ENCODE assay signal across 25 cellular contexts in the genomic region with DNA sequence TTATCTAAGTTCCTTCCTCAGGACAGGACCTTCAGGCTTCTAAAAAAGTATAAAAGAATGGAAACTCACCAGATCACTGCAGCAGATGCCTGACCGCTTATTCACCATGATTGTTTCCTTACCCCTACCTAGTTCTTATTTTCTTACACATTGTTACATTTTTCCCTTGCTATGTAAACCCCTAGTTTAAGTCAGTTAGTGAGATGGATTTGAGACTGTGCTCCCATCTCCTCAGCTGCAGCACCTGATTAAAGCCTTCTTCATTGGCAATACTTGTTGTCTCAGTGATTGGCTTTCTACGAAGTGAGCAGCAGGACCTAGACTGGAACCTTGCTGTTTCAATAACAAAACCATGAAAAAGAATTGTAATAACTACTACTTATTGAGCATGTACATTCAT. TPM values are rescaled to one million over a fixed set of nuclear protein-coding genes. Genes with fewer than 3 reads are reported as not detected.
A peak's percentile ranks its signal among the peaks of the same experiment; 100 is the strongest.
DNase-seq lines count a peak whose midpoint lies in the region; ATAC-seq and TF ChIP-seq lines count a peak whose summit lies in the region.
"Had no signal": no experiment of that assay in that cellular context is flagged by ENCODE, and none has a peak within 500 bp of the region (broad histone marks: within the 10 kb centered on the region; RNA-seq: fewer than 3 reads in every experiment).

No MANE protein-coding gene starts in this region.

- intact Hi-C loops in IMR-90 (cut with micrococcal nuclease) (no loop called here), testis (cut with DNase I; ENCODE audit: low total_unique reads) (no loop called here)

- no peak overlapping the region for H3K18ac ChIP-seq in IMR-90 (ENCODE audit: low read depth, low read length)

- in situ Hi-C loops in IMR-90 (cut with MboI; ENCODE audit: low sequenced_read_pairs) = no loop called here

- H2BK15ac ChIP-seq in IMR-90 (ENCODE audit: low read depth, low read length) = no peak overlapping the region

- whole genome bisulfite sequencing in IMR-90 (ENCODE audit: extremely low coverage in 2 of 2, insufficient read length in 1 of 2), 2 experiments = no CpG with 5 or more reads among the region's 2 CpGs
- 80 to 81% methylated on average over 2 of the region's 2 CpGs for WGBS in testis, 2 donors

- H3K9me3 ChIP-seq in IMR-90 (ENCODE audit: control insufficient read depth, insufficient read depth, low read length) (no peaks in the 10 kb centered on the region), muscle layer of duodenum (ENCODE audit: control insufficient read depth in 1 of 2, low read length in 2 of 2) (peaks cover 0 to 3% of the 10 kb centered on the region in 2 donors), testis (no peaks in the 10 kb centered on the region)

- dilution Hi-C loops in IMR-90 (cut with HindIII; ENCODE audit: low sequenced_read_pairs, unreplicated experiment) = no loop called here

- no peak overlapping the region for H3K27ac ChIP-seq in IMR-90 (ENCODE audit: insufficient read depth, low read length)
- H3K27ac ChIP-seq in cingulate gyrus (ENCODE audit: low read depth, low read length) = peak overlapping the region; percentile 98
- H3K27ac ChIP-seq in muscle layer of duodenum (ENCODE audit: low read length) = peak overlapping the region; percentile 97
- H3K27ac ChIP-seq in testis = peak overlapping the region; percentile 76 to 84

- no peak overlapping the region for H3K9ac ChIP-seq in IMR-90 (ENCODE audit: low read depth, low read length)

- H3K4me3 ChIP-seq in IMR-90 (ENCODE audit: insufficient read depth, low read depth, low read length) (no peak overlapping the region), muscle layer of duodenum (ENCODE audit: low read depth in 1 of 2, low read length in 2 of 2) (peak overlapping the region; percentile 7 to 64), testis (no peak overlapping the region)
- H3K4me3 ChIP-seq: GM23338 had no signal

- CTCF ChIA-PET in IMR-90 (lab: Yijun Ruan, JAX) = no interaction called here

- no peak overlapping the region for H3K4ac ChIP-seq in IMR-90 (ENCODE audit: low read depth, low read length)

- POLR2A ChIA-PET in IMR-90 (lab: Charles Lee; ENCODE audit: unreplicated experiment) = no interaction called here

- H4K8ac ChIP-seq in IMR-90 (ENCODE audit: low read depth in 2 of 2, low read length in 2 of 2) = no peak overlapping the region

- H2AFZ ChIP-seq in IMR-90 (replicated peaks; ENCODE audit: low read length, poor library complexity) = no peak overlapping the region
- H2AFZ ChIP-seq: GM23338 had no signal

- ATAC-seq in IMR-90 (ENCODE audit: low read depth) = no peak
- ATAC-seq in HG03432 (IDR thresholded peaks at IDR 0.05; ENCODE audit: unreplicated experiment) = no peak
- ATAC-seq: activated T-cell treated with anti-CD3 and anti-CD28 coated beads, Interleukin-2, amount 50 U/mL, for 72 hours; GM23338; stimulated activated naive CD8-positive, alpha-beta T cell treated with anti-CD3 and anti-CD28 coated beads, Interleukin-15, amount 100 ng/mL, for 72 hours had no signal

- TF ChIP-seq RAD21 in IMR-90 (IDR thresholded peaks at IDR 0.05; ENCODE audit: low read length) = no peak

- no peak overlapping the region for H3K14ac ChIP-seq in IMR-90 (replicated peaks; ENCODE audit: low read depth, low read length)

- no peaks in the 10 kb centered on the region for H3K36me3 ChIP-seq in IMR-90 (ENCODE audit: control insufficient read depth, insufficient read depth, low read length)
- H3K36me3 ChIP-seq in muscle layer of duodenum (ENCODE audit: control insufficient read depth in 1 of 2, insufficient read depth in 2 of 2, low read length in 2 of 2) = no peaks in the 10 kb centered on the region
- no peaks in the 10 kb centered on the region for H3K36me3 ChIP-seq in testis (ENCODE audit: low read depth, missing control alignments)
- H3K36me3 ChIP-seq: spleen had no signal

- TF ChIP-seq CTCF in IMR-90 (conservative IDR thresholded peaks at IDR 0.05; ENCODE audit: low read depth, low read length) (no peak), testis (IDR thresholded peaks at IDR 0.05) (no peak)

- no peaks in the 10 kb centered on the region for H4K20me1 ChIP-seq in IMR-90 (ENCODE audit: insufficient read depth, low read length)

- H3K4me1 ChIP-seq in IMR-90 (ENCODE audit: control insufficient read depth, insufficient read depth, low read length) (peaks cover 3% of the 10 kb centered on the region; the same call in 1 of the 2 replicates), muscle layer of duodenum (ENCODE audit: control insufficient read depth in 1 of 2, insufficient read depth in 2 of 2, low read length in 2 of 2) (peaks cover 0 to 17% of the 10 kb centered on the region in 2 donors), testis (peaks cover 15% of the 10 kb centered on the region)

- 0 out of 2 replicates have a peak, but pooled peaks cover 5% of the 10 kb centered on the region for H3K9me1 ChIP-seq in IMR-90 (ENCODE audit: insufficient read depth, low read length)

- no peaks in the 10 kb centered on the region for H3K79me1 ChIP-seq in IMR-90 (ENCODE audit: low read depth in 1 of 2, low read length in 2 of 2)

- H2AK5ac ChIP-seq in IMR-90 (ENCODE audit: low read depth, low read length) = no peak overlapping the region

- no TSS peak for BruUV-seq in IMR-90 (replicated peaks; lab: Mats Ljungman, UMichigan)

- H3K56ac ChIP-seq in IMR-90 (ENCODE audit: extremely low read depth, insufficient read depth, low read length) = no peak overlapping the region

- no peak overlapping the region for H4K91ac ChIP-seq in IMR-90 (ENCODE audit: insufficient read depth, low read depth, low read length)

- H4K5ac ChIP-seq in IMR-90 (ENCODE audit: low read depth, low read length) = no peak overlapping the region

- H2BK5ac ChIP-seq in IMR-90 (ENCODE audit: low read depth, low read length, poor library complexity, severe bottlenecking) = no peak overlapping the region

- TF ChIP-seq POLR2A in IMR-90 (IDR thresholded peaks at IDR 0.05; ENCODE audit: low read depth, low read length) = no peak
- TF ChIP-seq POLR2A in testis (IDR thresholded peaks at IDR 0.05) = no peak

- H2AK9ac ChIP-seq in IMR-90 (replicated peaks; ENCODE audit: low read depth, low read length, poor library complexity) = no peak overlapping the region

- no peak overlapping the region for H2BK120ac ChIP-seq in IMR-90 (ENCODE audit: low read depth, low read length)

- H3K27me3 ChIP-seq in IMR-90 (ENCODE audit: control insufficient read depth, insufficient read depth, low read length) (0 out of 2 replicates have a peak, but pooled peaks cover 2% of the 10 kb centered on the region), muscle layer of duodenum (ENCODE audit: low read depth, low read length) (no peaks in the 10 kb centered on the region), testis (no peaks in the 10 kb centered on the region)
- H3K27me3 ChIP-seq: spleen had no signal

- no peak overlapping the region for H2BK20ac ChIP-seq in IMR-90 (ENCODE audit: low read depth, low read length)

- DNase-seq in IMR-90 (peak; percentile 24), testis (no peak), kidney glomerular epithelial cell (lab: John Stamatoyannopoulos, UW) (no peak), D341Med (ENCODE audit: low spot score) (no peak)
- DNase-seq in activated CD4-positive, CD25-positive, alpha-beta regulatory T cell (lab: John Stamatoyannopoulos, UW) = no peak
- DNase-seq: activated CD4-positive, alpha-beta T cell treated with anti-CD3 and anti-CD28 coated beads for 1 hour; activated naive CD4-positive, alpha-beta T cell treated with anti-CD3 and anti-CD28 coated beads, Interleukin-2, amount 50 U/mL, for 16 hours; activated T-cell treated with anti-CD3 and anti-CD28 coated beads, Interleukin-2, amount 50 U/mL, for 72 hours; C1 segment of cervical spinal cord; cortex of kidney; DMS 273 treated with DMSO at 0.1 percent for 48 hours; NCI-H2171; NCI-H526 treated with DMSO at 0.1 percent for 48 hours; spleen; stimulated activated CD4-positive, alpha-beta T cell treated with anti-CD3 and anti-CD28 coated beads, Interleukin-4, amount 100 ng/mL, for 4 hours; stimulated activated naive CD8-positive, alpha-beta T cell treated with anti-CD3 and anti-CD28 coated beads, Interleukin-15, amount 100 ng/mL, for 72 hours; SW 1271 had no signal

- H3K23ac ChIP-seq in IMR-90 (ENCODE audit: low read depth, low read length) = no peak overlapping the region

- H3K4me2 ChIP-seq in IMR-90 (ENCODE audit: low read depth, low read length) = no peak overlapping the region
- H3K4me2 ChIP-seq: GM23338 had no signal

TF ChIP-seq in IMR-90, 13 proteins besides CTCF, POLR2A, EP300 and RAD21:
- TF ChIP-seq CEBPB (IDR thresholded peaks at IDR 0.05; ENCODE audit: low read depth, low read length) = no peak
- no peak for TF ChIP-seq SMC3 (IDR thresholded peaks at IDR 0.05; ENCODE audit: low read depth, low read length)

RNA-seq across cellular contexts. Expression of a gene that starts 4.7 kb away (rescaled TPM):
- total RNA-seq in IMR-90 (2012; rRNA removed) = not detected in 2 replicates
- polyA plus RNA-seq in IMR-90 (2012; rRNA removed) = not detected in 2 replicates
- not detected in 2 replicates for polyA plus RNA-seq in IMR-90 (2012; cell fraction: cytosol; rRNA removed)
- polyA plus RNA-seq in IMR-90 (2012; cell fraction: nucleus; rRNA removed; ENCODE audit: low replicate concordance) = not detected in 2 replicates
- 100 to 1,000 TPM; 110 to 138 TPM for total RNA-seq in testis
- polyA plus RNA-seq in testis (ENCODE audit: insufficient read depth, low read depth, low replicate concordance) = 124 TPM
- total RNA-seq: activated CD8-positive, alpha-beta memory T cell treated with anti-CD3 and anti-CD28 coated beads for 36 hours; activated T-cell treated with anti-CD3 and anti-CD28 coated beads, Interleukin-2, amount 50 U/mL, for 72 hours; fibroblast of villous mesenchyme; G401 had no signal
- polyA plus RNA-seq: keratinocyte had no signal

Comparison
In these comparisons a context has a peak if more than half of its experiments do, and no peak if none do; other contexts are left out.
1. H3K4me3 ChIP-seq: peak in muscle layer of duodenum (2 of 2); none in IMR-90 (single experiment) and testis (0 of 2).
2. RNA of a gene that starts 4.7 kb away (total RNA-seq): 110 to 138 TPM in testis; not detected in IMR-90; every median in the first group is over 100 times any median in the second.